In the genomic region with DNA sequence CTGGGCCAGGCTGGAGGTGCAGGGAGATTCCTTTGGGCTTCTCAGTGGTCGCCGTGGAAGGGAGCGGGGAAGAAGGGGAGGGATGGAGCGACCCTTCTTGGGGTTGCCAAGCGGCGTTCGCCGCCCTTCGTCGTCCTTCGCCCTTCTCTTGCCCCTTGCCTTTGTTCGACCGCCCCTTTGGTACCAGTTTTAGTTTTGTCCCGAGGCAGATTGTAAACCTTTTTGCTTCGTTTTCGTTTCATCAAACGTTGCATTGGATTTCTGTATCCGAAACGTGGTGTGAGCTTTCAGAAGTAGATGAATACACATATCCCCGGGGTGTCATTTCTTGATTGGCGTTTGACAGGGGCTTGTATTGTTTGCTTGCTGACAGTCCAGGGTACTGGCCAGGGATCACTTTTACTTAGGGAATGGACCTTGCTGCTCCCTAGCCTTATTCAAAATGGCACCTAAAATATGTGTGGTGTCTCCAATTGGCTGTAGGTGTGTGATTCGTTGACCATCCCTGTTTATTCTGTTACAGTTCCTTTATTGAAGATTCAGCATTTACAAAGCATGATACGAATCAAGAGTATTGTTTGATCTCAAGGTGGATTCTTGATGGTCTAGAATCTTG, we compare ENCODE assay signal across 7 cellular contexts. TPM values are rescaled to one million over a fixed set of nuclear protein-coding genes. Genes with fewer than 3 reads are reported as not detected.
DNase-seq lines count a peak whose midpoint lies in the region; ATAC-seq and TF ChIP-seq lines count a peak whose summit lies in the region.

No MANE protein-coding gene starts in this region.

- peaks cover 18% of the 10 kb centered on the region for H3K36me3 Mint-ChIP-seq in activated CD4-positive, alpha-beta memory T cell treated with anti-CD3 and anti-CD28 coated beads, Interleukin-2, amount 10 ng/mL, durations not matched to agents 7 days and 5 days (ENCODE audit: low read depth)

- TF ChIP-seq CTCF in retinal pigment epithelial cell (conservative IDR thresholded peaks at IDR 0.05; ENCODE audit: low read depth, low read length) = no peak

- no peaks in the 10 kb centered on the region for H3K9me3 ChIP-seq in ES-I3 (ENCODE audit: control insufficient read depth, insufficient read depth, low read length)

- H3K4me3 ChIP-seq in retinal pigment epithelial cell (ENCODE audit: low read length) = peak overlapping the region; percentile 86

- peaks cover 26% of the 10 kb centered on the region for H3K4me1 Mint-ChIP-seq in activated CD4-positive, alpha-beta memory T cell treated with anti-CD3 and anti-CD28 coated beads, Interleukin-2, amount 10 ng/mL, durations not matched to agents 7 days and 5 days

- H3K4me1 ChIP-seq in ES-I3 (ENCODE audit: insufficient read depth, low read length) = 0 out of 2 replicates have a peak, but pooled peaks cover 5% of the 10 kb centered on the region

- CTCF ChIA-PET in activated CD4-positive, alpha-beta memory T cell treated with anti-CD3 and anti-CD28 coated beads, Interleukin-2, amount 10 ng/mL, durations not matched to agents 7 days and 5 days (lab: Charles Lee) = interaction anchor here (1.0 to 2.1 kb wide), 2 partner anchors 109 to 553 kb away, joined by 4 to 9 read pairs; partner anchors contain the start of genes ENOSF1 and THOC1

- H3K9ac ChIP-seq in ES-I3 (ENCODE audit: low read depth, low read length) = peak overlapping the region; percentile 83

- no peaks in the 10 kb centered on the region for H3K9me3 Mint-ChIP-seq in activated CD4-positive, alpha-beta memory T cell treated with anti-CD3 and anti-CD28 coated beads, Interleukin-2, amount 10 ng/mL, durations not matched to agents 7 days and 5 days

- H3K36me3 ChIP-seq in ES-I3 (ENCODE audit: insufficient read depth, low read length) = no peaks in the 10 kb centered on the region

- peak overlapping the region; percentile 92 for H3K4me3 Mint-ChIP-seq in activated CD4-positive, alpha-beta memory T cell treated with anti-CD3 and anti-CD28 coated beads, Interleukin-2, amount 10 ng/mL, durations not matched to agents 7 days and 5 days

- DNase-seq in HPDE6-E6E7 (ENCODE audit: extremely low spot score) (peak; percentile 12), globus pallidus (ENCODE audit: low spot score) (peak; percentile 21), retinal pigment epithelial cell (ENCODE audit: low read depth) (no peak), NCI-H1092 (lab: John Stamatoyannopoulos, UW) (no peak)
- no peak for DNase-seq in activated CD4-positive, alpha-beta memory T cell treated with anti-CD3 and anti-CD28 coated beads, Interleukin-2, amount 10 ng/mL, durations not matched to agents 7 days and 5 days

- peak overlapping the region; percentile 92 for H3K27ac Mint-ChIP-seq in activated CD4-positive, alpha-beta memory T cell treated with anti-CD3 and anti-CD28 coated beads, Interleukin-2, amount 10 ng/mL, durations not matched to agents 7 days and 5 days

- POLR2A ChIA-PET in activated CD4-positive, alpha-beta memory T cell treated with anti-CD3 and anti-CD28 coated beads, Interleukin-2, amount 10 ng/mL, durations not matched to agents 7 days and 5 days (lab: Charles Lee) = interaction anchor here (1.0 to 4.6 kb wide), 5 partner anchors 8 to 109 kb away, joined by 3 to 47 read pairs (median 6); partner anchors contain the start of gene THOC1

- H3K27me3 Mint-ChIP-seq in activated CD4-positive, alpha-beta memory T cell treated with anti-CD3 and anti-CD28 coated beads, Interleukin-2, amount 10 ng/mL, durations not matched to agents 7 days and 5 days = no peaks in the 10 kb centered on the region

- ATAC-seq in HG03108 (IDR thresholded peaks at IDR 0.05; ENCODE audit: unreplicated experiment) = no peak

RNA-seq across cellular contexts. Expression of gene USP14, which starts 0.8 kb away (rescaled TPM):
- 10 to 100 TPM; 63.4 to 64.4 TPM for total RNA-seq in activated CD4-positive, alpha-beta memory T cell treated with anti-CD3 and anti-CD28 coated beads, Interleukin-2, amount 10 ng/mL, durations not matched to agents 7 days and 5 days

Comparison
In these comparisons a context has a peak if more than half of its experiments do, and no peak if none do; other contexts are left out.
1. DNase-seq: peak in HPDE6-E6E7 (single experiment) and globus pallidus (single experiment); none in activated CD4-positive, alpha-beta memory T cell treated with anti-CD3 and anti-CD28 coated beads, Interleukin-2, amount 10 ng/mL, durations not matched to agents 7 days and 5 days (single experiment), retinal pigment epithelial cell (single experiment) and NCI-H1092 (single experiment).